In the genomic region with DNA sequence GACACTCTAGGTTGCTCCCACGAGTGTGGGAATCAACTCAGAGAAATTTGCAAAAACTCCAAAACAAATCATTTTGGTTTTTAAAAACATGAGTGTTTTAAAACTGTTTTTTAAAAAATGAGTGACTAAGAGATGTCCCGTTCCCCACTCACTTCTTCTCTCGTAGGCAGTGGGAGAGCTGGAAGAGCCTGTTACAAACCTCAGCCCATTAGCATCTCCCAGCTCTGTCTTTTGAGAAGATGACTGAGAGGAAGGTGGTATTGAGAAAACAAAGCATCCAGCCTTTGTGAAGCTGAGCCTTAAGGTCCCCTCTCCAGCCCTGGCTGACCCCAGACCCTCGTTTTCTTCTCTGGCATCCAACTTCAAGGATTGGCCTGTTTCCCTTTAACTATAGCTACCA, we compare ENCODE assay signal across 27 cellular contexts.
"Had no signal": no experiment of that assay in that cellular context is flagged by ENCODE, and none has a peak within 500 bp of the region (broad histone marks: within the 10 kb centered on the region; RNA-seq: fewer than 3 reads in every experiment).

No MANE protein-coding gene starts in this region.

- H3K4me3 Mint-ChIP-seq: activated CD8-positive, alpha-beta T cell treated with anti-CD3 and anti-CD28 coated beads, Interleukin-2, amount 10 ng/mL, durations not matched to agents 7 days and 5 days; activated naive CD4-positive, alpha-beta T cell treated with anti-CD3 and anti-CD28 coated beads, Interleukin-2, amount 50 U/mL, for 24 hours; activated T-helper 1 cell treated with anti-CD3 and anti-CD28 coated beads, Interleukin-12 subunit alpha, Interleukin-12 subunit beta, Interleukin-2, Interleukin-4 antibody, amounts not matched to agents 30 ng/mL and 10 ng/mL and 1 ng/mL, durations not matched to agents 14 hours and 24 hours and 36 hours; central memory CD8-positive, alpha-beta T cell; T-helper 1 cell treated with Interleukin-12 subunit alpha and Interleukin-12 subunit beta and Interleukin-4 antibody, amounts not matched to agents 30 μg/mL and 1 μg/mL, for 36 hours; WTC11 had no signal

- H3K27ac Mint-ChIP-seq: activated CD8-positive, alpha-beta T cell treated with anti-CD3 and anti-CD28 coated beads, Interleukin-2, amount 10 ng/mL, durations not matched to agents 7 days and 5 days; activated naive CD4-positive, alpha-beta T cell treated with anti-CD3 and anti-CD28 coated beads, Interleukin-2, amount 50 U/mL, for 24 hours; activated T-helper 1 cell treated with anti-CD3 and anti-CD28 coated beads, Interleukin-12 subunit alpha, Interleukin-12 subunit beta, Interleukin-2, Interleukin-4 antibody, amounts not matched to agents 30 ng/mL and 10 ng/mL and 1 ng/mL, durations not matched to agents 14 hours and 24 hours and 36 hours; T-helper 1 cell treated with Interleukin-12 subunit alpha and Interleukin-12 subunit beta and Interleukin-4 antibody, amounts not matched to agents 30 μg/mL and 1 μg/mL, for 36 hours; WTC11 had no signal

- ATAC-seq: activated CD8-positive, alpha-beta T cell treated with anti-CD3 and anti-CD28 coated beads, Interleukin-2, amount 10 ng/mL, durations not matched to agents 7 days and 5 days; PC-3; WTC11 had no signal

- DNase-seq: activated CD4-positive, alpha-beta T cell treated with anti-CD3 and anti-CD28 coated beads for 48 hours; activated CD4-positive, alpha-beta T cell treated with anti-CD3 and anti-CD28 coated beads, Interleukin-2, amount 50 U/mL, for 4 hours; activated CD4-positive, CD25-positive, alpha-beta regulatory T cell treated with anti-CD3 and anti-CD28 coated beads, Interleukin-2, amount 50 U/mL, for 72 hours; activated CD8-positive, alpha-beta memory T cell treated with anti-CD3 and anti-CD28 coated beads, Interleukin-2, amount 50 U/mL, for 48 hours; activated CD8-positive, alpha-beta T cell treated with anti-CD3 and anti-CD28 coated beads, Interleukin-2, amount 10 ng/mL, durations not matched to agents 7 days and 5 days; activated effector memory CD4-positive, alpha-beta T cell treated with Interleukin-2 at 50 U/mL for 16 hours; activated naive CD4-positive, alpha-beta T cell; activated T-cell treated with anti-CD3 and anti-CD28 coated beads, Interleukin-2, amount 50 U/mL, for 1 hour; aorta; Karpas-422; MM.1S; NCI-H1105; NCI-H1436; NCI-H1694 treated with DMSO at 0.1 percent for 48 hours; NCI-H2029 treated with DMSO at 0.1 percent for 48 hours; NCI-H510A treated with DMSO at 0.1 percent for 48 hours; NCI-H69; NK-92 treated with Interleukin-12 subunit alpha and Interleukin-12 subunit beta, amount 100 ng/mL, for 24 hours; PC-3; SHP77 had no signal

- FAIRE-seq: RCC 7860 had no signal

- H3K36me3 Mint-ChIP-seq: activated naive CD4-positive, alpha-beta T cell treated with anti-CD3 and anti-CD28 coated beads, Interleukin-2, amount 50 U/mL, for 24 hours; brain; WTC11 had no signal

- H3K4me1 Mint-ChIP-seq: central memory CD8-positive, alpha-beta T cell had no signal

- H3K9me3 Mint-ChIP-seq: activated naive CD4-positive, alpha-beta T cell treated with anti-CD3 and anti-CD28 coated beads, Interleukin-2, amount 50 U/mL, for 24 hours; activated T-helper 1 cell treated with anti-CD3 and anti-CD28 coated beads, Interleukin-12 subunit alpha, Interleukin-12 subunit beta, Interleukin-2, Interleukin-4 antibody, amounts not matched to agents 30 ng/mL and 10 ng/mL and 1 ng/mL, durations not matched to agents 14 hours and 24 hours and 36 hours; central memory CD8-positive, alpha-beta T cell; T-helper 1 cell treated with Interleukin-12 subunit alpha and Interleukin-12 subunit beta and Interleukin-4 antibody, amounts not matched to agents 30 μg/mL and 1 μg/mL, for 36 hours; WTC11 had no signal
